Comparison of ENCODE assay signal across 8 cellular contexts in genomic region chr12:29519585-29520182, GRCh38.
DNase-seq lines count a peak whose midpoint lies in the region; ATAC-seq and TF ChIP-seq lines count a peak whose summit lies in the region.

No MANE protein-coding gene starts in this region.

- no peaks in the 10 kb centered on the region; a peak in 1 of 3 replicates for H3K36me3 ChIP-seq in HEK293 (ENCODE audit: control insufficient read depth in 2 of 2, insufficient read depth in 1 of 2, low read length in 2 of 2)
- H3K36me3 ChIP-seq in OCI-LY3 (replicated peaks; ENCODE audit: low read depth, low read length) = no peaks in the 10 kb centered on the region

- no peaks in the 10 kb centered on the region for H3K79me2 ChIP-seq in OCI-LY3 (ENCODE audit: low read length)

- POLR2A ChIA-PET in HEK293 (lab: Yijun Ruan, JAX) = no interaction called here

- peak; percentile 24 for DNase-seq in NCI-H510A treated with DMSO at 0.1 percent for 48 hours (lab: John Stamatoyannopoulos, UW)
- DNase-seq in NCI-H510A (lab: John Stamatoyannopoulos, UW) = no peak
- DNase-seq in choroid plexus epithelial cell (ENCODE audit: low read depth) = peak; percentile 79
- peak; percentile 39 for DNase-seq in midbrain (lab: John Stamatoyannopoulos, UW)

- no peaks in the 10 kb centered on the region for H4K20me1 ChIP-seq in OCI-LY3 (ENCODE audit: insufficient read depth, low read length)

- H3K4me3 ChIP-seq in HEK293 (ENCODE audit: low read depth, low read length) (no peak overlapping the region), OCI-LY3 (ENCODE audit: low read length) (no peak overlapping the region), choroid plexus epithelial cell (ENCODE audit: low read depth, low read length) (no peak overlapping the region)

- H3K4me2 ChIP-seq in OCI-LY3 (ENCODE audit: low read length) = no peak overlapping the region

- CTCF ChIA-PET in HEK293 (lab: Yijun Ruan, JAX) = interaction anchor here (0.6 to 1.7 kb wide), 25 partner anchors 9 to 1323 kb away, joined by 3 to 13 read pairs (median 3); no protein-coding TSS in a partner anchor

- H3K4me1 ChIP-seq in HEK293 (ENCODE audit: control insufficient read depth, insufficient read depth, low read length) = no peaks in the 10 kb centered on the region
- H3K4me1 ChIP-seq in OCI-LY3 (ENCODE audit: low read length) = peaks cover 16% of the 10 kb centered on the region

- no peak overlapping the region for H2AFZ ChIP-seq in OCI-LY3 (ENCODE audit: low read depth, low read length)

- no peaks in the 10 kb centered on the region for H3K9me3 ChIP-seq in HEK293 (ENCODE audit: control insufficient read depth, insufficient read depth, low read depth, low read length)
- H3K9me3 ChIP-seq in OCI-LY3 (ENCODE audit: insufficient read depth, low read length) = no peaks in the 10 kb centered on the region

- no peak overlapping the region for H3K9ac ChIP-seq in OCI-LY3 (ENCODE audit: low read length)

- no peak overlapping the region for H3K27ac ChIP-seq in HEK293 (ENCODE audit: extremely low read depth, low read depth, low read length)
- no peak overlapping the region for H3K27ac ChIP-seq in OCI-LY3 (ENCODE audit: low read length)

- 0 out of 2 replicates have a peak, but pooled peaks cover 5% of the 10 kb centered on the region for H3K27me3 ChIP-seq in OCI-LY3 (ENCODE audit: low read depth, low read length)

- ATAC-seq in GM18858 (IDR thresholded peaks at IDR 0.05; ENCODE audit: unreplicated experiment) (no peak), HG03457 (IDR thresholded peaks at IDR 0.05; ENCODE audit: unreplicated experiment) (no peak)

- TF ChIP-seq CTCF in HEK293 (tag by site-specific recombination; IDR thresholded peaks at IDR 0.05) (no peak; the same call in 1 of the 2 replicates), OCI-LY3 (IDR thresholded peaks at IDR 0.05; ENCODE audit: low read depth, low read length) (peak; percentile 80), choroid plexus epithelial cell (conservative IDR thresholded peaks at IDR 0.05; ENCODE audit: low read depth, low read length) (peak; percentile 58)

TF ChIP-seq in HEK293, 187 proteins besides CTCF, POLR2A, EP300 and RAD21:
- TF ChIP-seq ZNF148 (tag by site-specific recombination; IDR thresholded peaks at IDR 0.05; ENCODE audit: borderline replicate concordance) = no peak
- peak; percentile 69 for TF ChIP-seq ZNF654 (tag by site-specific recombination; IDR thresholded peaks at IDR 0.05; ENCODE audit: low read depth)
